ENCODE assay signal across 1 cellular context in the genomic region with DNA sequence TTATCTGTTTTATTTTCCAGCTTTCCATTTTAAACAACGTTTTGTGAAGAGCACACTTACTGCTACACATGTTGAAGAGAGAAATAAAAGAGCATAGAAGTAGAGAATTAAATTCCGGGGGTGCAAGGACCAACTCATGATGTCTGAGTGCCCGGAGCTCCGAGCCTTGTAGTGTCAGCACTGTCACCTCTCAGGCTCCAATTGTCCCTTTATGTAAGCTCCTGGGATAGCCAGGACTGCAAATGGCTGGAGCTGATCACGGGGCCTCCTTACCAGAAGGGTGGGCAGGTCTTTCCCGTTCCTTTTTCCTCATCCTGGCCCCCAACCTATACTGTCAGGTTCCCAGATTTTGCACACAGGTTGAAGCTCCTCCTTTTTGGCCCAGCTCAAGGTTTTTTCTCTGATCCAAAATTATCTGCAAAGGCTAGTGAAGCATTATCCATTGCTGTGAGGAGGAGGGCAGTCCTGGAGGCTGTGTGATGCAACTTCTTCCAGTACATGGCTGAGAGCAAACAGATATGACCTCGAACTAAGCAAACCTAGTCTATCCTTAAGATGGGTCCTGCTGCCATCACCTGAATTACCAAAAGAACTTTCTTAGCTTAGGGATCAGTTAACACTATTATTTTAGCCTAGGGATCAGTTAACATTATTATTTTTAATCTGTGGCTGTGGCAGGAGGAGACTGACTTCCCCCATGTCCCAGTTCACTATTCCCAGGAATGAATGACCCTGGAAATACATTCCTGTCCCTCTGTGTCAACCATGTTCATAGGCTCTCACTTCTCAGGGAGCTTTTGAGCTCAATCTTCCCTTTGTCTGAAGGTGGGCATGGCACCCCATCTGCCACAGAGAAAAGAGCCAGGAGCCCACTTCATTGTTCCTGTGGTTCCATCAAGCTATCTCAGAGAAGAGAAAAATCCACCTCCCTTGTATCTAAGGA.
TF ChIP-seq lines count a peak whose summit lies in the region.

TSS of gene FGG (minus strand) at position 185 of the 943 bp plus-strand sequence. CDS start at position 138, 47 bp downstream.

TF ChIP-seq in HepG2, 621 proteins besides CTCF, POLR2A, EP300 and RAD21 (continued from another document and continues in another):
- TF ChIP-seq, protein P1, sequence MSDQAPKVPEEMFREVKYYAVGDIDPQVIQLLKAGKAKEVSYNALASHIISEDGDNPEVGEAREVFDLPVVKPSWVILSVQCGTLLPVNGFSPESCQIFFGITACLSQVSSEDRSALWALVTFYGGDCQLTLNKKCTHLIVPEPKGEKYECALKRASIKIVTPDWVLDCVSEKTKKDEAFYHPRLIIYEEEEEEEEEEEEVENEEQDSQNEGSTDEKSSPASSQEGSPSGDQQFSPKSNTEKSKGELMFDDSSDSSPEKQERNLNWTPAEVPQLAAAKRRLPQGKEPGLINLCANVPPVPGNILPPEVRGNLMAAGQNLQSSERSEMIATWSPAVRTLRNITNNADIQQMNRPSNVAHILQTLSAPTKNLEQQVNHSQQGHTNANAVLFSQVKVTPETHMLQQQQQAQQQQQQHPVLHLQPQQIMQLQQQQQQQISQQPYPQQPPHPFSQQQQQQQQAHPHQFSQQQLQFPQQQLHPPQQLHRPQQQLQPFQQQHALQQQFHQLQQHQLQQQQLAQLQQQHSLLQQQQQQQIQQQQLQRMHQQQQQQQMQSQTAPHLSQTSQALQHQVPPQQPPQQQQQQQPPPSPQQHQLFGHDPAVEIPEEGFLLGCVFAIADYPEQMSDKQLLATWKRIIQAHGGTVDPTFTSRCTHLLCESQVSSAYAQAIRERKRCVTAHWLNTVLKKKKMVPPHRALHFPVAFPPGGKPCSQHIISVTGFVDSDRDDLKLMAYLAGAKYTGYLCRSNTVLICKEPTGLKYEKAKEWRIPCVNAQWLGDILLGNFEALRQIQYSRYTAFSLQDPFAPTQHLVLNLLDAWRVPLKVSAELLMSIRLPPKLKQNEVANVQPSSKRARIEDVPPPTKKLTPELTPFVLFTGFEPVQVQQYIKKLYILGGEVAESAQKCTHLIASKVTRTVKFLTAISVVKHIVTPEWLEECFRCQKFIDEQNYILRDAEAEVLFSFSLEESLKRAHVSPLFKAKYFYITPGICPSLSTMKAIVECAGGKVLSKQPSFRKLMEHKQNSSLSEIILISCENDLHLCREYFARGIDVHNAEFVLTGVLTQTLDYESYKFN (CRISPR knock-in tag; conservative IDR thresholded peaks at IDR 0.05) = peak; percentile 67
- TF ChIP-seq ZNF546 (CRISPR knock-in tag; conservative IDR thresholded peaks at IDR 0.05) (no peak), GATAD1 (CRISPR knock-in tag; IDR thresholded peaks at IDR 0.05) (no peak), ZNF24 (IDR thresholded peaks at IDR 0.05) (peak; percentile 76), HHEX (CRISPR knock-in tag; IDR thresholded peaks at IDR 0.05) (no peak), KAT7 (CRISPR knock-in tag; IDR thresholded peaks at IDR 0.05; ENCODE audit: borderline replicate concordance) (peak; percentile 46; the same call in 1 of the 2 replicates), ZKSCAN1 (IDR thresholded peaks at IDR 0.05; ENCODE audit: low read length) (no peak), FOXP1 (IDR thresholded peaks at IDR 0.05) (no peak), FOXP1 (CRISPR knock-in tag; IDR thresholded peaks at IDR 0.05) (0 out of 2 replicates have a peak, but pooled peaks have one; percentile 5), PHF8 (CRISPR knock-in tag; IDR thresholded peaks at IDR 0.05) (peak; percentile 25; the same call in 1 of the 2 replicates), NFRKB (IDR thresholded peaks at IDR 0.05) (no peak), WIZ (CRISPR knock-in tag; IDR thresholded peaks at IDR 0.05) (peak; percentile 53; the same call in 1 of the 2 replicates), ZFP1 (CRISPR knock-in tag; IDR thresholded peaks at IDR 0.05) (0 out of 2 replicates have a peak, but pooled peaks have one; percentile 39), ZNF432 (CRISPR knock-in tag; IDR thresholded peaks at IDR 0.05; ENCODE audit: borderline replicate concordance) (no peak), ZNF354B (CRISPR knock-in tag; IDR thresholded peaks at IDR 0.05) (no peak), MIER3 (CRISPR knock-in tag; IDR thresholded peaks at IDR 0.05; ENCODE audit: borderline replicate concordance) (peak; percentile 47; the same call in 1 of the 2 replicates), ZNF136 (CRISPR knock-in tag; IDR thresholded peaks at IDR 0.05; ENCODE audit: low read depth) (no peak), CHD4 (IDR thresholded peaks at IDR 0.05; ENCODE audit: borderline replicate concordance, low read length) (no peak), ZNF3 (CRISPR knock-in tag; IDR thresholded peaks at IDR 0.05) (peak; percentile 22; the same call in 1 of the 2 replicates), NONO (IDR thresholded peaks at IDR 0.05) (no peak), NONO (CRISPR knock-in tag; conservative IDR thresholded peaks at IDR 0.05) (no peak), KDM6A (CRISPR knock-in tag; IDR thresholded peaks at IDR 0.05; ENCODE audit: low read depth) (no peak), SUZ12 (IDR thresholded peaks at IDR 0.05; ENCODE audit: low read depth, low read length) (no peak), SALL1 (CRISPR knock-in tag; IDR thresholded peaks at IDR 0.05) (peak; percentile 80; the same call in 1 of the 2 replicates), ZNF430 (CRISPR knock-in tag; IDR thresholded peaks at IDR 0.05) (peak; percentile 44; the same call in 1 of the 2 replicates), HOXA3 (CRISPR knock-in tag; IDR thresholded peaks at IDR 0.05) (peak; percentile 48; the same call in 1 of the 2 replicates), FOXC1 (CRISPR knock-in tag; IDR thresholded peaks at IDR 0.05; ENCODE audit: borderline replicate concordance) (no peak; the same call in 1 of the 2 replicates), HDAC2 (CRISPR knock-in tag; IDR thresholded peaks at IDR 0.05) (peak; percentile 65), ZZZ3 (CRISPR knock-in tag; IDR thresholded peaks at IDR 0.05; ENCODE audit: borderline replicate concordance) (no peak), SAFB2 (CRISPR knock-in tag; IDR thresholded peaks at IDR 0.05; ENCODE audit: borderline replicate concordance, low read depth) (0 out of 2 replicates have a peak, but pooled peaks have one; percentile 52), ZNF263 (CRISPR knock-in tag; IDR thresholded peaks at IDR 0.05) (no peak), HDAC1 (CRISPR knock-in tag; IDR thresholded peaks at IDR 0.05) (peak; percentile 57), YEATS2 (CRISPR knock-in tag; IDR thresholded peaks at IDR 0.05; ENCODE audit: borderline replicate concordance) (no peak), RNF2 (conservative IDR thresholded peaks at IDR 0.05; ENCODE audit: low read depth) (no peak), ETV6 (CRISPR knock-in tag; conservative IDR thresholded peaks at IDR 0.05) (no peak), ZNF205 (CRISPR knock-in tag; IDR thresholded peaks at IDR 0.05) (no peak), HIVEP1 (CRISPR knock-in tag; IDR thresholded peaks at IDR 0.05) (no peak; the same call in 1 of the 2 replicates), ARNT2 (CRISPR knock-in tag; IDR thresholded peaks at IDR 0.05; ENCODE audit: low read depth) (no peak), JUNB (CRISPR knock-in tag; IDR thresholded peaks at IDR 0.05; ENCODE audit: borderline replicate concordance) (no peak), NPAS2 (CRISPR knock-in tag; IDR thresholded peaks at IDR 0.05; ENCODE audit: borderline replicate concordance) (no peak), NR1H2 (CRISPR knock-in tag; IDR thresholded peaks at IDR 0.05; ENCODE audit: borderline replicate concordance, low read depth) (no peak), ZNF10 (CRISPR knock-in tag; IDR thresholded peaks at IDR 0.05; ENCODE audit: borderline replicate concordance, low read depth) (no peak), HOXA9 (CRISPR knock-in tag; IDR thresholded peaks at IDR 0.05; ENCODE audit: borderline replicate concordance) (no peak), ZNF850 (CRISPR knock-in tag; conservative IDR thresholded peaks at IDR 0.05) (no peak), PCBP2 (optimal IDR thresholded peaks at IDR 0.05; ENCODE audit: low read depth, low read length, poor library complexity, severe bottlenecking) (no peak), RXRB (CRISPR knock-in tag; IDR thresholded peaks at IDR 0.05; ENCODE audit: borderline replicate concordance) (peak; percentile 63; the same call in 1 of the 2 replicates), CEBPG (CRISPR knock-in tag; IDR thresholded peaks at IDR 0.05) (peak; percentile 96), SKIL (CRISPR knock-in tag; IDR thresholded peaks at IDR 0.05; ENCODE audit: borderline replicate concordance) (no peak), ZBTB3 (CRISPR knock-in tag; IDR thresholded peaks at IDR 0.05; ENCODE audit: borderline replicate concordance, low read depth) (0 out of 2 replicates have a peak, but pooled peaks have one; percentile 41), BORCS8-MEF2B (CRISPR knock-in tag; IDR thresholded peaks at IDR 0.05) (no peak)
- TF ChIP-seq, protein P2, sequence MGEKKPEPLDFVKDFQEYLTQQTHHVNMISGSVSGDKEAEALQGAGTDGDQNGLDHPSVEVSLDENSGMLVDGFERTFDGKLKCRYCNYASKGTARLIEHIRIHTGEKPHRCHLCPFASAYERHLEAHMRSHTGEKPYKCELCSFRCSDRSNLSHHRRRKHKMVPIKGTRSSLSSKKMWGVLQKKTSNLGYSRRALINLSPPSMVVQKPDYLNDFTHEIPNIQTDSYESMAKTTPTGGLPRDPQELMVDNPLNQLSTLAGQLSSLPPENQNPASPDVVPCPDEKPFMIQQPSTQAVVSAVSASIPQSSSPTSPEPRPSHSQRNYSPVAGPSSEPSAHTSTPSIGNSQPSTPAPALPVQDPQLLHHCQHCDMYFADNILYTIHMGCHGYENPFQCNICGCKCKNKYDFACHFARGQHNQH (CRISPR knock-in tag; IDR thresholded peaks at IDR 0.05) = peak; percentile 68; the same call in 1 of the 2 replicates
- TF ChIP-seq, protein P3, sequence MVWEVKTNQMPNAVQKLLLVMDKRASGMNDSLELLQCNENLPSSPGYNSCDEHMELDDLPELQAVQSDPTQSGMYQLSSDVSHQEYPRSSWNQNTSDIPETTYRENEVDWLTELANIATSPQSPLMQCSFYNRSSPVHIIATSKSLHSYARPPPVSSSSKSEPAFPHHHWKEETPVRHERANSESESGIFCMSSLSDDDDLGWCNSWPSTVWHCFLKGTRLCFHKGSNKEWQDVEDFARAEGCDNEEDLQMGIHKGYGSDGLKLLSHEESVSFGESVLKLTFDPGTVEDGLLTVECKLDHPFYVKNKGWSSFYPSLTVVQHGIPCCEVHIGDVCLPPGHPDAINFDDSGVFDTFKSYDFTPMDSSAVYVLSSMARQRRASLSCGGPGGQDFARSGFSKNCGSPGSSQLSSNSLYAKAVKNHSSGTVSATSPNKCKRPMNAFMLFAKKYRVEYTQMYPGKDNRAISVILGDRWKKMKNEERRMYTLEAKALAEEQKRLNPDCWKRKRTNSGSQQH (CRISPR knock-in tag; IDR thresholded peaks at IDR 0.05; ENCODE audit: low read depth) = no peak
- TF ChIP-seq, protein P4, sequence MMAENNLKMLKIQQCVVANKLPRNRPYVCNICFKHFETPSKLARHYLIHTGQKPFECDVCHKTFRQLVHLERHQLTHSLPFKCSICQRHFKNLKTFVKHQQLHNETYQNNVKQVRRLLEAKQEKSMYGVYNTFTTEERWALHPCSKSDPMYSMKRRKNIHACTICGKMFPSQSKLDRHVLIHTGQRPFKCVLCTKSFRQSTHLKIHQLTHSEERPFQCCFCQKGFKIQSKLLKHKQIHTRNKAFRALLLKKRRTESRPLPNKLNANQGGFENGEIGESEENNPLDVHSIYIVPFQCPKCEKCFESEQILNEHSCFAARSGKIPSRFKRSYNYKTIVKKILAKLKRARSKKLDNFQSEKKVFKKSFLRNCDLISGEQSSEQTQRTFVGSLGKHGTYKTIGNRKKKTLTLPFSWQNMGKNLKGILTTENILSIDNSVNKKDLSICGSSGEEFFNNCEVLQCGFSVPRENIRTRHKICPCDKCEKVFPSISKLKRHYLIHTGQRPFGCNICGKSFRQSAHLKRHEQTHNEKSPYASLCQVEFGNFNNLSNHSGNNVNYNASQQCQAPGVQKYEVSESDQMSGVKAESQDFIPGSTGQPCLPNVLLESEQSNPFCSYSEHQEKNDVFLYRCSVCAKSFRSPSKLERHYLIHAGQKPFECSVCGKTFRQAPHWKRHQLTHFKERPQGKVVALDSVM (CRISPR knock-in tag; IDR thresholded peaks at IDR 0.05) = 0 out of 2 replicates have a peak, but pooled peaks have one; percentile 46
- TF ChIP-seq, protein P5, sequence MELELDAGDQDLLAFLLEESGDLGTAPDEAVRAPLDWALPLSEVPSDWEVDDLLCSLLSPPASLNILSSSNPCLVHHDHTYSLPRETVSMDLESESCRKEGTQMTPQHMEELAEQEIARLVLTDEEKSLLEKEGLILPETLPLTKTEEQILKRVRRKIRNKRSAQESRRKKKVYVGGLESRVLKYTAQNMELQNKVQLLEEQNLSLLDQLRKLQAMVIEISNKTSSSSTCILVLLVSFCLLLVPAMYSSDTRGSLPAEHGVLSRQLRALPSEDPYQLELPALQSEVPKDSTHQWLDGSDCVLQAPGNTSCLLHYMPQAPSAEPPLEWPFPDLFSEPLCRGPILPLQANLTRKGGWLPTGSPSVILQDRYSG (CRISPR knock-in tag; IDR thresholded peaks at IDR 0.05) = no peak
- TF ChIP-seq, protein P6, sequence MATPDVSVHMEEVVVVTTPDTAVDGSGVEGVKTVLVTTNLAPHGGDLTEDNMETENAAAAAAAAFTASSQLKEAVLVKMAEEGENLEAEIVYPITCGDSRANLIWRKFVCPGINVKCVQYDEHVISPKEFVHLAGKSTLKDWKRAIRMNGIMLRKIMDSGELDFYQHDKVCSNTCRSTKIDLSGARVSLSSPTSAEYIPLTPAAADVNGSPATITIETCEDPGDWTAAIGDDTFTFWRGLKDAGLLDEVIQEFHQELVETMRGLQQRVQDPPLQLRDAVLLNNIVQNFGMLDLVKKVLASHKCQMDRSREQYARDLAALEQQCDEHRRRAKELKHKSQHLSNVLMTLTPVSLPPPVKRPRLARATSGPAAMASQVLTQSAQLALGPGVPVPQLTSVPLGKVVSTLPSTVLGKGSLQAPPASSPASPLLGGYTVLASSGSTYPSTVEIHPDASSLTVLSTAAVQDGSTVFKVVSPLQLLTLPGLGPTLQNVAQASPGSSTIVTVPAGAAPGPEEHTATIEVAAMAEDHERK (CRISPR knock-in tag; IDR thresholded peaks at IDR 0.05; ENCODE audit: low read depth) = no peak
- TF ChIP-seq, protein P7, sequence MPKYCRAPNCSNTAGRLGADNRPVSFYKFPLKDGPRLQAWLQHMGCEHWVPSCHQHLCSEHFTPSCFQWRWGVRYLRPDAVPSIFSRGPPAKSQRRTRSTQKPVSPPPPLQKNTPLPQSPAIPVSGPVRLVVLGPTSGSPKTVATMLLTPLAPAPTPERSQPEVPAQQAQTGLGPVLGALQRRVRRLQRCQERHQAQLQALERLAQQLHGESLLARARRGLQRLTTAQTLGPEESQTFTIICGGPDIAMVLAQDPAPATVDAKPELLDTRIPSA (CRISPR knock-in tag; IDR thresholded peaks at IDR 0.05; ENCODE audit: borderline replicate concordance) = no peak
